ENCODE assay signal across 21 cellular contexts in genomic region chr11:1480555-1481482, GRCh38. TPM values are rescaled to one million over a fixed set of nuclear protein-coding genes. Genes with fewer than 3 reads are reported as not detected.
DNase-seq lines count a peak whose midpoint lies in the region; ATAC-seq and TF ChIP-seq lines count a peak whose summit lies in the region.
"Had no signal": no experiment of that assay in that cellular context is flagged by ENCODE, and none has a peak within 500 bp of the region (broad histone marks: within the 10 kb centered on the region; RNA-seq: fewer than 3 reads in every experiment).

No MANE protein-coding gene starts in this region.

- no peak overlapping the region for H2AFZ ChIP-seq in neural progenitor cell (replicated peaks)
- H2AFZ ChIP-seq: parathyroid adenoma had no signal

- TF ChIP-seq POLR2A in esophagus muscularis mucosa (IDR thresholded peaks at IDR 0.05; ENCODE audit: low read depth): no peak

- no peaks in the 10 kb centered on the region for H3K27me3 ChIP-seq in HUES6 (ENCODE audit: control insufficient read depth, insufficient read depth, low read length)
- H3K27me3 ChIP-seq in esophagus muscularis mucosa: no peaks in the 10 kb centered on the region
- H3K27me3 ChIP-seq in stomach smooth muscle (ENCODE audit: control insufficient read depth in 1 of 2, insufficient read depth in 2 of 2, low read length in 2 of 2): no peaks in the 10 kb centered on the region
- H3K27me3 ChIP-seq in neural progenitor cell: no peaks in the 10 kb centered on the region

- intact Hi-C loops in esophagus muscularis mucosa (cut with DNase I) (no loop called here), mucosa of descending colon (cut with DNase I, micrococcal nuclease) (no loop called here)

- H3K4me3 Mint-ChIP-seq in neural progenitor cell: no peak overlapping the region
- H3K4me3 Mint-ChIP-seq: activated CD8-positive, alpha-beta memory T cell treated with anti-CD3 and anti-CD28 coated beads, Interleukin-2, amount 10 ng/mL, durations not matched to agents 7 days and 5 days; activated naive CD4-positive, alpha-beta T cell treated with anti-CD3 and anti-CD28 coated beads, Interleukin-2, amount 50 U/mL, for 24 hours; activated T-helper 1 cell treated with anti-CD3 and anti-CD28 coated beads, Interleukin-12 subunit alpha, Interleukin-12 subunit beta, Interleukin-2, Interleukin-4 antibody, amounts not matched to agents 30 ng/mL and 10 ng/mL and 1 ng/mL, durations not matched to agents 14 hours and 24 hours and 36 hours had no signal

- H3K79me2 ChIP-seq in neural progenitor cell (ENCODE audit: low read depth): no peaks in the 10 kb centered on the region

- peaks cover 5% of the 10 kb centered on the region; the same call in 1 of the 2 replicates for H3K36me3 ChIP-seq in HUES6 (ENCODE audit: control insufficient read depth, insufficient read depth, low read length)
- H3K36me3 ChIP-seq in esophagus muscularis mucosa: peaks cover 25 to 52% (median 49%) of the 10 kb centered on the region in 4 donors
- no peaks in the 10 kb centered on the region for H3K36me3 ChIP-seq in mucosa of descending colon (ENCODE audit: low read depth)
- H3K36me3 ChIP-seq in stomach smooth muscle (ENCODE audit: control insufficient read depth in 2 of 2, insufficient read depth in 2 of 2, low read length in 2 of 2): peaks cover 37 to 41% of the 10 kb centered on the region in 2 donors
- H3K36me3 ChIP-seq in neural progenitor cell: no peaks in the 10 kb centered on the region

- TF ChIP-seq EP300 in esophagus muscularis mucosa (IDR thresholded peaks at IDR 0.05): no peak

- TF ChIP-seq CTCF in esophagus muscularis mucosa (IDR thresholded peaks at IDR 0.05) (no peak), mucosa of descending colon (IDR thresholded peaks at IDR 0.05) (no peak), neural progenitor cell (IDR thresholded peaks at IDR 0.05) (no peak)

- no peak for DNase-seq in esophagus muscularis mucosa (ENCODE audit: extremely low spot score)
- peak in 2 of 3 donors; percentile 23 to 44 for DNase-seq in mucosa of descending colon
- DNase-seq in KG1 (lab: John Stamatoyannopoulos, UW): no peak
- no peak for DNase-seq in neural progenitor cell (ENCODE audit: low spot score)
- DNase-seq: activated CD4-positive, alpha-beta T cell treated with anti-CD3 and anti-CD28 coated beads for 48 hours; activated CD8-positive, alpha-beta memory T cell treated with anti-CD3 and anti-CD28 coated beads, Interleukin-2, amount 10 ng/mL, durations not matched to agents 7 days and 5 days; C1 segment of cervical spinal cord; KBM-7; MV-4-11; NCI-H187; NCI-H774; stimulated activated CD4-positive, alpha-beta T cell treated with anti-CD3 and anti-CD28 coated beads, Interleukin-4, amount 100 ng/mL, for 24 hours had no signal

- ATAC-seq in mucosa of descending colon (no peak), HG03025 (IDR thresholded peaks at IDR 0.05; ENCODE audit: low FRiP score, unreplicated experiment) (no peak), HG03095 (IDR thresholded peaks at IDR 0.05; ENCODE audit: unreplicated experiment) (no peak)
- ATAC-seq: activated CD8-positive, alpha-beta memory T cell treated with anti-CD3 and anti-CD28 coated beads, Interleukin-2, amount 10 ng/mL, durations not matched to agents 7 days and 5 days had no signal

- H3K9me3 ChIP-seq in HUES6 (ENCODE audit: control insufficient read depth, insufficient read depth, low read depth, low read length): no peaks in the 10 kb centered on the region
- H3K9me3 ChIP-seq in esophagus muscularis mucosa: no peaks in the 10 kb centered on the region
- no peaks in the 10 kb centered on the region for H3K9me3 ChIP-seq in mucosa of descending colon
- H3K9me3 ChIP-seq in stomach smooth muscle (ENCODE audit: control insufficient read depth in 2 of 2, low read length in 2 of 2): no peaks in the 10 kb centered on the region
- no peaks in the 10 kb centered on the region for H3K9me3 ChIP-seq in neural progenitor cell (ENCODE audit: low read depth)

- H3K27ac Mint-ChIP-seq in neural progenitor cell: no peak overlapping the region
- H3K27ac Mint-ChIP-seq: activated CD8-positive, alpha-beta memory T cell treated with anti-CD3 and anti-CD28 coated beads, Interleukin-2, amount 10 ng/mL, durations not matched to agents 7 days and 5 days; activated naive CD4-positive, alpha-beta T cell treated with anti-CD3 and anti-CD28 coated beads, Interleukin-2, amount 50 U/mL, for 24 hours; activated T-helper 1 cell treated with anti-CD3 and anti-CD28 coated beads, Interleukin-12 subunit alpha, Interleukin-12 subunit beta, Interleukin-2, Interleukin-4 antibody, amounts not matched to agents 30 ng/mL and 10 ng/mL and 1 ng/mL, durations not matched to agents 14 hours and 24 hours and 36 hours had no signal

- H3K9ac ChIP-seq in HUES6 (ENCODE audit: low read length) (no peak overlapping the region), stomach smooth muscle (ENCODE audit: low read length in 2 of 2) (peak overlapping the region; percentile 67 to 68), neural progenitor cell (no peak overlapping the region)
- H3K9ac ChIP-seq: parathyroid adenoma had no signal

- H3K27ac ChIP-seq in HUES6 (ENCODE audit: low read depth, low read length) (peak overlapping the region; percentile 32; the same call in 1 of the 2 replicates), esophagus muscularis mucosa (replicated peaks in 1 of 4) (peak overlapping the region; percentile 89 to 96 (median 92)), stomach smooth muscle (ENCODE audit: low read length) (peak overlapping the region; percentile 97), neural progenitor cell (no peak overlapping the region)
- H3K27ac ChIP-seq: HL-60, parathyroid adenoma had no signal

- H3K9me3 Mint-ChIP-seq in neural progenitor cell: no peaks in the 10 kb centered on the region
- H3K9me3 Mint-ChIP-seq: activated naive CD4-positive, alpha-beta T cell treated with anti-CD3 and anti-CD28 coated beads, Interleukin-2, amount 50 U/mL, for 24 hours; activated T-helper 1 cell treated with anti-CD3 and anti-CD28 coated beads, Interleukin-12 subunit alpha, Interleukin-12 subunit beta, Interleukin-2, Interleukin-4 antibody, amounts not matched to agents 30 ng/mL and 10 ng/mL and 1 ng/mL, durations not matched to agents 14 hours and 24 hours and 36 hours had no signal

- H3K4me2 ChIP-seq in neural progenitor cell: no peak overlapping the region
- H3K4me2 ChIP-seq: smooth muscle cell had no signal

- WGBS in esophagus muscularis mucosa: 82% methylated on average over 10 of the region's 36 CpGs

- H3K4me1 ChIP-seq in HUES6 (ENCODE audit: control insufficient read depth, insufficient read depth, low read length) (no peaks in the 10 kb centered on the region; the same call in 1 of the 2 replicates), esophagus muscularis mucosa (peaks cover 69 to 87% (median 81%) of the 10 kb centered on the region in 4 donors), mucosa of descending colon (ENCODE audit: low read depth) (peaks cover 6% of the 10 kb centered on the region), stomach smooth muscle (ENCODE audit: control insufficient read depth, insufficient read depth, low read length) (peaks cover 80% of the 10 kb centered on the region), neural progenitor cell (no peaks in the 10 kb centered on the region)
- H3K4me1 ChIP-seq: parathyroid adenoma had no signal

- peaks cover 3% of the 10 kb centered on the region for H3K4me1 Mint-ChIP-seq in neural progenitor cell
- H3K4me1 Mint-ChIP-seq: activated CD8-positive, alpha-beta memory T cell treated with anti-CD3 and anti-CD28 coated beads, Interleukin-2, amount 10 ng/mL, durations not matched to agents 7 days and 5 days had no signal

- H3K27me3 Mint-ChIP-seq in neural progenitor cell (ENCODE audit: insufficient read depth, low read depth): peaks cover 2% of the 10 kb centered on the region
- H3K27me3 Mint-ChIP-seq: activated CD8-positive, alpha-beta memory T cell treated with anti-CD3 and anti-CD28 coated beads, Interleukin-2, amount 10 ng/mL, durations not matched to agents 7 days and 5 days; activated naive CD4-positive, alpha-beta T cell treated with anti-CD3 and anti-CD28 coated beads, Interleukin-2, amount 50 U/mL, for 24 hours had no signal

- H3K4me3 ChIP-seq in HUES6 (ENCODE audit: low read depth, low read length) (no peak overlapping the region), esophagus muscularis mucosa (peak overlapping the region in 2 of 4 donors; percentile 12 to 20), mucosa of descending colon (no peak overlapping the region), stomach smooth muscle (ENCODE audit: low read length in 2 of 2) (peak overlapping the region in 1 of 2 donors; percentile 35), neural progenitor cell (no peak overlapping the region)
- H3K4me3 ChIP-seq: smooth muscle cell had no signal

- no peaks in the 10 kb centered on the region for H3F3A ChIP-seq in neural progenitor cell (ENCODE audit: low read depth)

- peaks cover 16% of the 10 kb centered on the region for H4K20me1 ChIP-seq in neural progenitor cell (ENCODE audit: low read depth)

- H3K36me3 Mint-ChIP-seq in neural progenitor cell: peaks cover 5% of the 10 kb centered on the region
- H3K36me3 Mint-ChIP-seq: activated CD8-positive, alpha-beta memory T cell treated with anti-CD3 and anti-CD28 coated beads, Interleukin-2, amount 10 ng/mL, durations not matched to agents 7 days and 5 days had no signal

RNA-seq across cellular contexts. Expression of gene MOB2, which starts 5.8 kb away (rescaled TPM):
- 100 to 1,000 TPM in 2 of 4 donors, 10 to 100 TPM in 2; 66.6 to 115 (median 89.5) TPM for total RNA-seq in esophagus muscularis mucosa
- total RNA-seq in mucosa of descending colon: 100 to 1,000 TPM in 1 of 3 donors, 10 to 100 TPM in 2; 54.9 to 108 (median 61.5) TPM
- 8.0 and 17.6 TPM in 2 replicates for total RNA-seq in neural progenitor cell (ENCODE audit: low replicate concordance)

Comparison
In these comparisons a context has a peak if more than half of its experiments do, and no peak if none do; other contexts are left out.
1. H3K9ac ChIP-seq: peak in stomach smooth muscle (2 of 2); none in HUES6 (single experiment) and neural progenitor cell (single experiment).
2. DNase-seq: peak in mucosa of descending colon (2 of 3); none in esophagus muscularis mucosa (single experiment), KG1 (single experiment) and neural progenitor cell (single experiment).